Comparison of ENCODE assay signal across 9 cellular contexts in the genomic region with DNA sequence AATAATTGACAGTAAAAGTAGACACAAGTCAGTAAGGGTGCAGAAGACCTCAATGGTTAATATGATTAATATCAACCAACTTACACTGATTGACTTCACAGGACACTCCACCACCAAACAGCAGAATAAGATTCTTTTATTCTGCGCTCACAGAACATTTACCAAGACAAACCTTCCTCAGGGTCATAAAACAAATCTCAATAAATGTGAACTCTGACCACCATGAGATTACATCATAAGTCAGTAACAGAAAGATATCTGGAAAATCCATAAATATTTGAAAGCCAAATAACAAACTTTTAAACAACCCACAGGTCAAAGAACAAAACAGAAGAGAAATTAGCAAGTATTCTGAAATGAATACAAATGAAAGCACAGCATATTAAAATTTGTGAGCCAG.
"Had no signal": no experiment of that assay in that cellular context is flagged by ENCODE, and none has a peak within 500 bp of the region (broad histone marks: within the 10 kb centered on the region; RNA-seq: fewer than 3 reads in every experiment).

No MANE protein-coding gene starts in this region.

- DNase-seq: H7, HFFc6, IMR-90 had no signal

- H3K4me1 Mint-ChIP-seq: GM23338 had no signal

- H3K27ac Mint-ChIP-seq: GM23338, HFFc6 had no signal

- H3K4me3 Mint-ChIP-seq: GM23338, HFFc6 had no signal

- H3K27ac ChIP-seq: HL-60 had no signal

- H3K36me3 ChIP-seq: HAP-1 had no signal

- ATAC-seq: GM23338, HCT116, K562 had no signal

- H3K9me3 ChIP-seq: HAP-1 had no signal

- H3K4me3 ChIP-seq: GM23338, HAP-1, K562 had no signal

- FAIRE-seq: H1, K562 had no signal

- H3K9me3 Mint-ChIP-seq: GM23338, HFFc6 had no signal

- H3K4me1 ChIP-seq: HAP-1 had no signal
